ENCODE assay signal across 1 cellular context in the genomic region with DNA sequence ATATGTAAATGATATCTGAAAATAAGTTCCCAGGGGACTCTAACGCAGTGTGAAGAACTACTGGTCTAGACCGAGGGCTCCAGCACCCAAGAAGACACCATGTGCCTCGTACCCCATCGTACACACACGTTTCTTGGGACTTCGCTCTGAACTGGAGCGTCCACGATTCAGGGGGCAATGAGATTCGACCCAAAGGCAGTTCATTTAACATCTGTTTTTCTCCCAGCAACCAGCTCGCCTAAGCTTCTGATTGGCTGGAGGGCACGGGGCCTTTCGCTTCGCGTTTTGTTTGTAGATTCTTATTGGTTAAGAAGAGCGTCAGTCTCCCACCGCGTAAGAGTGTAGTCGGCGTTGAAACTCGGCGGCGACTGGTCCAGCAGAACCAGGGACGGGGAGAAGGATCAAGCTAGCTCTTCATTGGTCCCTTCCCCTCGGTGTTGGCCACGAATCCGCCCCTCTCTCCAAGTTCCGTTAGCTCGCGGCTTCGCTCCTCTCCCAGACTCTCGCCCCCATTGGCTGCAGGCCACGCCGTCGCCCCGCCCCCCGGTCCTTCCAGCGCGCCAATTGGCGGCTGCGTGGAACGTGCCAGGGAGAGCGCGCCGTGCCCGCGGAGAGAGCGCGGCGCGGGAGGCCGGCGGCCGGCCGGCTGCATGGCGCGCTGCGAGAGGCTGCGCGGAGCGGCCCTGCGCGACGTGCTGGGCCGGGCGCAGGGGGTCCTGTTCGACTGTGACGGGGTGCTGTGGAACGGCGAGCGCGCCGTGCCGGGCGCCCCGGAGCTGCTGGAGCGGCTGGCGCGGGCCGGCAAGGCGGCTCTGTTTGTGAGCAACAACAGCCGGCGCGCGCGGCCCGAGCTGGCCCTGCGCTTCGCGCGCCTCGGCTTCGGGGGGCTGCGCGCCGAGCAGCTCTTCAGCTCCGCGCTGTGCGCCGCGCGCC.
TF ChIP-seq lines count a peak whose summit lies in the region.

A gene with protein sequence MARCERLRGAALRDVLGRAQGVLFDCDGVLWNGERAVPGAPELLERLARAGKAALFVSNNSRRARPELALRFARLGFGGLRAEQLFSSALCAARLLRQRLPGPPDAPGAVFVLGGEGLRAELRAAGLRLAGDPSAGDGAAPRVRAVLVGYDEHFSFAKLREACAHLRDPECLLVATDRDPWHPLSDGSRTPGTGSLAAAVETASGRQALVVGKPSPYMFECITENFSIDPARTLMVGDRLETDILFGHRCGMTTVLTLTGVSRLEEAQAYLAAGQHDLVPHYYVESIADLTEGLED (plus strand): TSS at position 591 of the 933 bp plus-strand sequence. CDS start 60 bp downstream, at position 651.

TF ChIP-seq in K562, 482 proteins besides CTCF, POLR2A, EP300 and RAD21 (continued from another document):
- TF ChIP-seq, protein P1, sequence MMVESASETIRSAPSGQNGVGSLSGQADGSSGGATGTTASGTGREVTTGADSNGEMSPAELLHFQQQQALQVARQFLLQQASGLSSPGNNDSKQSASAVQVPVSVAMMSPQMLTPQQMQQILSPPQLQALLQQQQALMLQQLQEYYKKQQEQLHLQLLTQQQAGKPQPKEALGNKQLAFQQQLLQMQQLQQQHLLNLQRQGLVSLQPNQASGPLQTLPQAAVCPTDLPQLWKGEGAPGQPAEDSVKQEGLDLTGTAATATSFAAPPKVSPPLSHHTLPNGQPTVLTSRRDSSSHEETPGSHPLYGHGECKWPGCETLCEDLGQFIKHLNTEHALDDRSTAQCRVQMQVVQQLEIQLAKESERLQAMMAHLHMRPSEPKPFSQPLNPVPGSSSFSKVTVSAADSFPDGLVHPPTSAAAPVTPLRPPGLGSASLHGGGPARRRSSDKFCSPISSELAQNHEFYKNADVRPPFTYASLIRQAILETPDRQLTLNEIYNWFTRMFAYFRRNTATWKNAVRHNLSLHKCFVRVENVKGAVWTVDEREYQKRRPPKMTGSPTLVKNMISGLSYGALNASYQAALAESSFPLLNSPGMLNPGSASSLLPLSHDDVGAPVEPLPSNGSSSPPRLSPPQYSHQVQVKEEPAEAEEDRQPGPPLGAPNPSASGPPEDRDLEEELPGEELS (CRISPR knock-in tag; IDR thresholded peaks at IDR 0.05; ENCODE audit: borderline replicate concordance), result no peak
- peak; percentile 32; the same call in 1 of the 2 replicates for TF ChIP-seq RNF2 (IDR thresholded peaks at IDR 0.05)
- TF ChIP-seq, protein P2, sequence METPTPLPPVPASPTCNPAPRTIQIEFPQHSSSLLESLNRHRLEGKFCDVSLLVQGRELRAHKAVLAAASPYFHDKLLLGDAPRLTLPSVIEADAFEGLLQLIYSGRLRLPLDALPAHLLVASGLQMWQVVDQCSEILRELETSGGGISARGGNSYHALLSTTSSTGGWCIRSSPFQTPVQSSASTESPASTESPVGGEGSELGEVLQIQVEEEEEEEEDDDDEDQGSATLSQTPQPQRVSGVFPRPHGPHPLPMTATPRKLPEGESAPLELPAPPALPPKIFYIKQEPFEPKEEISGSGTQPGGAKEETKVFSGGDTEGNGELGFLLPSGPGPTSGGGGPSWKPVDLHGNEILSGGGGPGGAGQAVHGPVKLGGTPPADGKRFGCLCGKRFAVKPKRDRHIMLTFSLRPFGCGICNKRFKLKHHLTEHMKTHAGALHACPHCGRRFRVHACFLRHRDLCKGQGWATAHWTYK (CRISPR knock-in tag; IDR thresholded peaks at IDR 0.05), result 0 out of 2 replicates have a peak, but pooled peaks have one; percentile 60
- peak; percentile 98 for TF ChIP-seq L3MBTL2 (IDR thresholded peaks at IDR 0.05)
- TF ChIP-seq MCM5 (IDR thresholded peaks at IDR 0.05; ENCODE audit: low read depth), result no peak
- TF ChIP-seq ZNF133 (CRISPR knock-in tag; IDR thresholded peaks at IDR 0.05), result no peak
- TF ChIP-seq, protein P3, sequence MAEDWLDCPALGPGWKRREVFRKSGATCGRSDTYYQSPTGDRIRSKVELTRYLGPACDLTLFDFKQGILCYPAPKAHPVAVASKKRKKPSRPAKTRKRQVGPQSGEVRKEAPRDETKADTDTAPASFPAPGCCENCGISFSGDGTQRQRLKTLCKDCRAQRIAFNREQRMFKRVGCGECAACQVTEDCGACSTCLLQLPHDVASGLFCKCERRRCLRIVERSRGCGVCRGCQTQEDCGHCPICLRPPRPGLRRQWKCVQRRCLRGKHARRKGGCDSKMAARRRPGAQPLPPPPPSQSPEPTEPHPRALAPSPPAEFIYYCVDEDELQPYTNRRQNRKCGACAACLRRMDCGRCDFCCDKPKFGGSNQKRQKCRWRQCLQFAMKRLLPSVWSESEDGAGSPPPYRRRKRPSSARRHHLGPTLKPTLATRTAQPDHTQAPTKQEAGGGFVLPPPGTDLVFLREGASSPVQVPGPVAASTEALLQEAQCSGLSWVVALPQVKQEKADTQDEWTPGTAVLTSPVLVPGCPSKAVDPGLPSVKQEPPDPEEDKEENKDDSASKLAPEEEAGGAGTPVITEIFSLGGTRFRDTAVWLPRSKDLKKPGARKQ (CRISPR knock-in tag; IDR thresholded peaks at IDR 0.05), result no peak
- TF ChIP-seq CBX1 (IDR thresholded peaks at IDR 0.05; ENCODE audit: low read depth), result 0 out of 2 replicates have a peak, but pooled peaks have one; percentile 26
- TF ChIP-seq NONO (IDR thresholded peaks at IDR 0.05; ENCODE audit: low read depth in 2 of 2, low read length in 1 of 2), result 0 out of 4 replicates have a peak, but pooled peaks of 1 of the 2 experiments have one; percentile 44
- TF ChIP-seq ZNF583 (CRISPR knock-in tag; IDR thresholded peaks at IDR 0.05), result no peak
- TF ChIP-seq NCOA6 (IDR thresholded peaks at IDR 0.05), result no peak
- TF ChIP-seq TBL1XR1 (IDR thresholded peaks at IDR 0.05; ENCODE audit: low read length in 2 of 2), result no peak
- TF ChIP-seq NFIX (CRISPR knock-in tag; IDR thresholded peaks at IDR 0.05; ENCODE audit: low read depth), result no peak
- TF ChIP-seq KDM4B (IDR thresholded peaks at IDR 0.05; ENCODE audit: borderline replicate concordance in 2 of 2, low read depth in 1 of 2), result no peak; a peak in 1 of 4 replicates
- no peak for TF ChIP-seq ZNF134 (CRISPR knock-in tag; conservative IDR thresholded peaks at IDR 0.05)
- TF ChIP-seq, protein P4, sequence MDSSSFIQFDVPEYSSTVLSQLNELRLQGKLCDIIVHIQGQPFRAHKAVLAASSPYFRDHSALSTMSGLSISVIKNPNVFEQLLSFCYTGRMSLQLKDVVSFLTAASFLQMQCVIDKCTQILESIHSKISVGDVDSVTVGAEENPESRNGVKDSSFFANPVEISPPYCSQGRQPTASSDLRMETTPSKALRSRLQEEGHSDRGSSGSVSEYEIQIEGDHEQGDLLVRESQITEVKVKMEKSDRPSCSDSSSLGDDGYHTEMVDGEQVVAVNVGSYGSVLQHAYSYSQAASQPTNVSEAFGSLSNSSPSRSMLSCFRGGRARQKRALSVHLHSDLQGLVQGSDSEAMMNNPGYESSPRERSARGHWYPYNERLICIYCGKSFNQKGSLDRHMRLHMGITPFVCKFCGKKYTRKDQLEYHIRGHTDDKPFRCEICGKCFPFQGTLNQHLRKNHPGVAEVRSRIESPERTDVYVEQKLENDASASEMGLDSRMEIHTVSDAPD (CRISPR knock-in tag; IDR thresholded peaks at IDR 0.05), result no peak
- TF ChIP-seq ETV6 (IDR thresholded peaks at IDR 0.05; ENCODE audit: borderline replicate concordance in 1 of 2, low read depth in 2 of 2, low read length in 1 of 2), result no peak
- TF ChIP-seq ETV6 (CRISPR knock-in tag; IDR thresholded peaks at IDR 0.05; ENCODE audit: borderline replicate concordance), result no peak
- no peak for TF ChIP-seq PCBP2 (IDR thresholded peaks at IDR 0.05; ENCODE audit: low read depth, low read length, poor library complexity, severe bottlenecking)
- no peak for TF ChIP-seq CBFA2T2 (conservative IDR thresholded peaks at IDR 0.05)
- no peak for TF ChIP-seq POLR2AphosphoS2 (IDR thresholded peaks at IDR 0.05; ENCODE audit: low read length)
- TF ChIP-seq TCF7L2 (IDR thresholded peaks at IDR 0.05; ENCODE audit: low read depth, low read length), result no peak
- TF ChIP-seq ASH1L (IDR thresholded peaks at IDR 0.05; ENCODE audit: borderline replicate concordance, low read depth, partially characterized antibody), result peak; percentile 95
- no peak for TF ChIP-seq NELFE (IDR thresholded peaks at IDR 0.05; ENCODE audit: insufficient read depth, insufficient read length)
- TF ChIP-seq, protein P5, sequence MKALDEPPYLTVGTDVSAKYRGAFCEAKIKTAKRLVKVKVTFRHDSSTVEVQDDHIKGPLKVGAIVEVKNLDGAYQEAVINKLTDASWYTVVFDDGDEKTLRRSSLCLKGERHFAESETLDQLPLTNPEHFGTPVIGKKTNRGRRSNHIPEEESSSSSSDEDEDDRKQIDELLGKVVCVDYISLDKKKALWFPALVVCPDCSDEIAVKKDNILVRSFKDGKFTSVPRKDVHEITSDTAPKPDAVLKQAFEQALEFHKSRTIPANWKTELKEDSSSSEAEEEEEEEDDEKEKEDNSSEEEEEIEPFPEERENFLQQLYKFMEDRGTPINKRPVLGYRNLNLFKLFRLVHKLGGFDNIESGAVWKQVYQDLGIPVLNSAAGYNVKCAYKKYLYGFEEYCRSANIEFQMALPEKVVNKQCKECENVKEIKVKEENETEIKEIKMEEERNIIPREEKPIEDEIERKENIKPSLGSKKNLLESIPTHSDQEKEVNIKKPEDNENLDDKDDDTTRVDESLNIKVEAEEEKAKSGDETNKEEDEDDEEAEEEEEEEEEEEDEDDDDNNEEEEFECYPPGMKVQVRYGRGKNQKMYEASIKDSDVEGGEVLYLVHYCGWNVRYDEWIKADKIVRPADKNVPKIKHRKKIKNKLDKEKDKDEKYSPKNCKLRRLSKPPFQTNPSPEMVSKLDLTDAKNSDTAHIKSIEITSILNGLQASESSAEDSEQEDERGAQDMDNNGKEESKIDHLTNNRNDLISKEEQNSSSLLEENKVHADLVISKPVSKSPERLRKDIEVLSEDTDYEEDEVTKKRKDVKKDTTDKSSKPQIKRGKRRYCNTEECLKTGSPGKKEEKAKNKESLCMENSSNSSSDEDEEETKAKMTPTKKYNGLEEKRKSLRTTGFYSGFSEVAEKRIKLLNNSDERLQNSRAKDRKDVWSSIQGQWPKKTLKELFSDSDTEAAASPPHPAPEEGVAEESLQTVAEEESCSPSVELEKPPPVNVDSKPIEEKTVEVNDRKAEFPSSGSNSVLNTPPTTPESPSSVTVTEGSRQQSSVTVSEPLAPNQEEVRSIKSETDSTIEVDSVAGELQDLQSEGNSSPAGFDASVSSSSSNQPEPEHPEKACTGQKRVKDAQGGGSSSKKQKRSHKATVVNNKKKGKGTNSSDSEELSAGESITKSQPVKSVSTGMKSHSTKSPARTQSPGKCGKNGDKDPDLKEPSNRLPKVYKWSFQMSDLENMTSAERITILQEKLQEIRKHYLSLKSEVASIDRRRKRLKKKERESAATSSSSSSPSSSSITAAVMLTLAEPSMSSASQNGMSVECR (CRISPR knock-in tag; IDR thresholded peaks at IDR 0.05), result no peak
- peak; percentile 61 for TF ChIP-seq EP400 (IDR thresholded peaks at IDR 0.05)
- TF ChIP-seq, protein P6, sequence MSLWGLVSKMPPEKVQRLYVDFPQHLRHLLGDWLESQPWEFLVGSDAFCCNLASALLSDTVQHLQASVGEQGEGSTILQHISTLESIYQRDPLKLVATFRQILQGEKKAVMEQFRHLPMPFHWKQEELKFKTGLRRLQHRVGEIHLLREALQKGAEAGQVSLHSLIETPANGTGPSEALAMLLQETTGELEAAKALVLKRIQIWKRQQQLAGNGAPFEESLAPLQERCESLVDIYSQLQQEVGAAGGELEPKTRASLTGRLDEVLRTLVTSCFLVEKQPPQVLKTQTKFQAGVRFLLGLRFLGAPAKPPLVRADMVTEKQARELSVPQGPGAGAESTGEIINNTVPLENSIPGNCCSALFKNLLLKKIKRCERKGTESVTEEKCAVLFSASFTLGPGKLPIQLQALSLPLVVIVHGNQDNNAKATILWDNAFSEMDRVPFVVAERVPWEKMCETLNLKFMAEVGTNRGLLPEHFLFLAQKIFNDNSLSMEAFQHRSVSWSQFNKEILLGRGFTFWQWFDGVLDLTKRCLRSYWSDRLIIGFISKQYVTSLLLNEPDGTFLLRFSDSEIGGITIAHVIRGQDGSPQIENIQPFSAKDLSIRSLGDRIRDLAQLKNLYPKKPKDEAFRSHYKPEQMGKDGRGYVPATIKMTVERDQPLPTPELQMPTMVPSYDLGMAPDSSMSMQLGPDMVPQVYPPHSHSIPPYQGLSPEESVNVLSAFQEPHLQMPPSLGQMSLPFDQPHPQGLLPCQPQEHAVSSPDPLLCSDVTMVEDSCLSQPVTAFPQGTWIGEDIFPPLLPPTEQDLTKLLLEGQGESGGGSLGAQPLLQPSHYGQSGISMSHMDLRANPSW (CRISPR knock-in tag; IDR thresholded peaks at IDR 0.05), result no peak
- TF ChIP-seq, protein P7, sequence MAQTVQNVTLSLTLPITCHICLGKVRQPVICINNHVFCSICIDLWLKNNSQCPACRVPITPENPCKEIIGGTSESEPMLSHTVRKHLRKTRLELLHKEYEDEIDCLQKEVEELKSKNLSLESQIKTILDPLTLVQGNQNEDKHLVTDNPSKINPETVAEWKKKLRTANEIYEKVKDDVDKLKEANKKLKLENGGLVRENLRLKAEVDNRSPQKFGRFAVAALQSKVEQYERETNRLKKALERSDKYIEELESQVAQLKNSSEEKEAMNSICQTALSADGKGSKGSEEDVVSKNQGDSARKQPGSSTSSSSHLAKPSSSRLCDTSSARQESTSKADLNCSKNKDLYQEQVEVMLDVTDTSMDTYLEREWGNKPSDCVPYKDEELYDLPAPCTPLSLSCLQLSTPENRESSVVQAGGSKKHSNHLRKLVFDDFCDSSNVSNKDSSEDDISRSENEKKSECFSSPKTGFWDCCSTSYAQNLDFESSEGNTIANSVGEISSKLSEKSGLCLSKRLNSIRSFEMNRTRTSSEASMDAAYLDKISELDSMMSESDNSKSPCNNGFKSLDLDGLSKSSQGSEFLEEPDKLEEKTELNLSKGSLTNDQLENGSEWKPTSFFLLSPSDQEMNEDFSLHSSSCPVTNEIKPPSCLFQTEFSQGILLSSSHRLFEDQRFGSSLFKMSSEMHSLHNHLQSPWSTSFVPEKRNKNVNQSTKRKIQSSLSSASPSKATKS (CRISPR knock-in tag; IDR thresholded peaks at IDR 0.05), result no peak
- TF ChIP-seq, protein P8, sequence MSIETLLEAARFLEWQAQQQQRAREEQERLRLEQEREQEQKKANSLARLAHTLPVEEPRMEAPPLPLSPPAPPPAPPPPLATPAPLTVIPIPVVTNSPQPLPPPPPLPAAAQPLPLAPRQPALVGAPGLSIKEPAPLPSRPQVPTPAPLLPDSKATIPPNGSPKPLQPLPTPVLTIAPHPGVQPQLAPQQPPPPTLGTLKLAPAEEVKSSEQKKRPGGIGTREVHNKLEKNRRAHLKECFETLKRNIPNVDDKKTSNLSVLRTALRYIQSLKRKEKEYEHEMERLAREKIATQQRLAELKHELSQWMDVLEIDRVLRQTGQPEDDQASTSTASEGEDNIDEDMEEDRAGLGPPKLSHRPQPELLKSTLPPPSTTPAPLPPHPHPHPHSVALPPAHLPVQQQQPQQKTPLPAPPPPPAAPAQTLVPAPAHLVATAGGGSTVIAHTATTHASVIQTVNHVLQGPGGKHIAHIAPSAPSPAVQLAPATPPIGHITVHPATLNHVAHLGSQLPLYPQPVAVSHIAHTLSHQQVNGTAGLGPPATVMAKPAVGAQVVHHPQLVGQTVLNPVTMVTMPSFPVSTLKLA (conservative IDR thresholded peaks at IDR 0.05), result peak; percentile 63 to 64; a peak in 3 of 4 replicates
- TF ChIP-seq CHD1 (IDR thresholded peaks at IDR 0.05; ENCODE audit: low read length), result no peak
- TF ChIP-seq HDAC2 (IDR thresholded peaks at IDR 0.05), result no peak
- TF ChIP-seq CHD2 (IDR thresholded peaks at IDR 0.05; ENCODE audit: low read depth, low read length), result peak; percentile 74
- no peak for TF ChIP-seq LCOR (CRISPR knock-in tag; IDR thresholded peaks at IDR 0.05)
- no peak for TF ChIP-seq SRSF9 (IDR thresholded peaks at IDR 0.05; ENCODE audit: borderline replicate concordance, low read depth, low read length)
- no peak for TF ChIP-seq ZNF436 (CRISPR knock-in tag; IDR thresholded peaks at IDR 0.05)
- no peak for TF ChIP-seq HNRNPL (IDR thresholded peaks at IDR 0.05; ENCODE audit: low read depth, low read length)
